24 cellular contexts compared by ENCODE assay signal in genomic region chr17:30101686-30102390, GRCh38.
"Had no signal": no experiment of that assay in that cellular context is flagged by ENCODE, and none has a peak within 500 bp of the region (broad histone marks: within the 10 kb centered on the region; RNA-seq: fewer than 3 reads in every experiment).

No MANE protein-coding gene starts in this region.

- H3K9me3 ChIP-seq: adrenal gland, body of pancreas had no signal

- H3K4me1 ChIP-seq: body of pancreas had no signal

- H3K27me3 ChIP-seq: adrenal gland, body of pancreas had no signal

- ATAC-seq: activated CD8-positive, alpha-beta T cell treated with anti-CD3 and anti-CD28 coated beads, Interleukin-2, amount 10 ng/mL, durations not matched to agents 7 days and 5 days; body of pancreas; T-helper 17 cell; WTC11 had no signal

- H3K36me3 ChIP-seq: adrenal gland, cardiac muscle cell had no signal

- H3K27ac ChIP-seq: adrenal gland, body of pancreas, cardiac muscle cell had no signal

- DNase-seq: activated CD4-positive, alpha-beta T cell treated with anti-CD3 and anti-CD28 coated beads for 48 hours; activated CD4-positive, alpha-beta T cell treated with anti-CD3 and anti-CD28 coated beads, Interleukin-2, amount 50 U/mL, for 4 hours; activated CD4-positive, CD25-positive, alpha-beta regulatory T cell treated with anti-CD3 and anti-CD28 coated beads, Interleukin-2, amount 50 U/mL, for 72 hours; activated CD8-positive, alpha-beta memory T cell treated with anti-CD3 and anti-CD28 coated beads, Interleukin-2, amount 50 U/mL, for 48 hours; activated CD8-positive, alpha-beta T cell treated with anti-CD3 and anti-CD28 coated beads, Interleukin-2, amount 10 ng/mL, durations not matched to agents 7 days and 5 days; activated naive CD4-positive, alpha-beta T cell treated with anti-CD3 and anti-CD28 coated beads, Interleukin-2, amount 50 U/mL, for 16 hours; activated naive CD8-positive, alpha-beta T cell treated with anti-CD3 and anti-CD28 coated beads, Interleukin-2, amount 10 ng/mL, durations not matched to agents 7 days and 5 days; activated T-cell treated with anti-CD3 and anti-CD28 coated beads, Interleukin-2, amount 50 U/mL, for 1 hour; adrenal gland; anterior cingulate cortex; body of pancreas; MM.1S; NCI-H1105; NCI-H1436; NCI-H1694 treated with DMSO at 0.1 percent for 48 hours; NCI-H2029 treated with DMSO at 0.1 percent for 48 hours; NCI-H446; NCI-H524 treated with DMSO at 0.1 percent for 48 hours; NCI-H748 treated with DMSO at 0.1 percent for 48 hours; SIG-M5; T-helper 17 cell; T-helper 9 cell had no signal

- H3K4me3 ChIP-seq: adrenal gland, body of pancreas, cardiac muscle cell had no signal
